ENCODE assay signal across 34 cellular contexts in genomic region chr4:168273838-168274237, GRCh38. TPM values are rescaled to one million over a fixed set of nuclear protein-coding genes. Genes with fewer than 3 reads are reported as not detected.
DNase-seq lines count a peak whose midpoint lies in the region; ATAC-seq and TF ChIP-seq lines count a peak whose summit lies in the region.
"Had no signal": no experiment of that assay in that cellular context is flagged by ENCODE, and none has a peak within 500 bp of the region (broad histone marks: within the 10 kb centered on the region; RNA-seq: fewer than 3 reads in every experiment).

No MANE protein-coding gene starts in this region.

- no peaks in the 10 kb centered on the region for H3K9me3 Mint-ChIP-seq in activated CD8-positive, alpha-beta T cell treated with anti-CD3 and anti-CD28 coated beads for 36 hours
- no peaks in the 10 kb centered on the region for H3K9me3 Mint-ChIP-seq in activated CD8-positive, alpha-beta T cell treated with anti-CD3 and anti-CD28 coated beads, Interleukin-2, amount 10 ng/mL, durations not matched to agents 7 days and 5 days (ENCODE audit: insufficient read depth)
- H3K9me3 Mint-ChIP-seq: activated naive CD8-positive, alpha-beta T cell treated with anti-CD3 and anti-CD28 coated beads, Interleukin-2, amount 50 U/mL, for 24 hours; activated T-cell treated with anti-CD3 and anti-CD28 coated beads, Interleukin-2, amount 50 U/mL, for 4 hours; natural killer cell; T-helper 1 cell treated with Interleukin-12 subunit alpha and Interleukin-12 subunit beta and Interleukin-4 antibody, amounts not matched to agents 30 μg/mL and 1 μg/mL, for 36 hours had no signal

- POLR2A ChIA-PET in activated CD8-positive, alpha-beta T cell treated with anti-CD3 and anti-CD28 coated beads for 36 hours (lab: Charles Lee): no interaction called here
- POLR2A ChIA-PET in activated CD8-positive, alpha-beta T cell treated with anti-CD3 and anti-CD28 coated beads, Interleukin-2, amount 10 ng/mL, durations not matched to agents 7 days and 5 days (lab: Charles Lee): interaction anchor here (1.7 kb wide), 1 partner anchor 45 kb away, joined by 6 read pairs; the partner anchor contains the start of gene DDX60

- H2BK120ac ChIP-seq in mesendoderm (ENCODE audit: low read depth, low read length): no peak overlapping the region

- H3K4ac ChIP-seq in mesendoderm (ENCODE audit: low read depth, low read length): no peak overlapping the region

- no CpG with 5 or more reads among the region's 9 CpGs for WGBS in mesendoderm (ENCODE audit: extremely low coverage, insufficient coverage, low lambda C conversion rate)

- H3K56ac ChIP-seq in mesendoderm (ENCODE audit: low read length): no peak overlapping the region

- in situ Hi-C loops in brain microvascular endothelial cell (cut with HindIII; ENCODE audit: low pct_ligation_motif_present, low sequenced_read_pairs): no loop called here

- H3K27ac ChIP-seq in brain microvascular endothelial cell: no peak overlapping the region
- no peak overlapping the region for H3K27ac ChIP-seq in mesendoderm (ENCODE audit: low read depth, low read length)
- H3K27ac ChIP-seq: A549, dorsolateral prefrontal cortex, esophagus squamous epithelium, heart right ventricle, lower lobe of right lung, prostate gland, SK-N-MC, stomach, uterus had no signal

- H3K79me2 ChIP-seq in mesendoderm (ENCODE audit: control insufficient read depth, insufficient read depth, low read length): no peaks in the 10 kb centered on the region

- no peak overlapping the region for H3K18ac ChIP-seq in mesendoderm (ENCODE audit: low read length)

- intact Hi-C loops in activated CD8-positive, alpha-beta T cell treated with anti-CD3 and anti-CD28 coated beads for 36 hours (cut with micrococcal nuclease): no loop called here

- no peak overlapping the region for H2AK5ac ChIP-seq in mesendoderm (ENCODE audit: low read length)

- H2BK5ac ChIP-seq in mesendoderm (ENCODE audit: low read length): no peak overlapping the region

- no peak overlapping the region for H3K9ac ChIP-seq in mesendoderm (ENCODE audit: low read length)

- H3K4me1 ChIP-seq in mesendoderm (ENCODE audit: control insufficient read depth, low read depth, low read length): no peaks in the 10 kb centered on the region
- H3K4me1 ChIP-seq: A549, esophagus squamous epithelium, lower lobe of right lung, prostate gland, stomach, uterus had no signal

- no peaks in the 10 kb centered on the region for H3K27me3 Mint-ChIP-seq in activated CD8-positive, alpha-beta T cell treated with anti-CD3 and anti-CD28 coated beads for 36 hours
- no peaks in the 10 kb centered on the region for H3K27me3 Mint-ChIP-seq in activated CD8-positive, alpha-beta T cell treated with anti-CD3 and anti-CD28 coated beads, Interleukin-2, amount 10 ng/mL, durations not matched to agents 7 days and 5 days (ENCODE audit: low read depth)
- H3K27me3 Mint-ChIP-seq: activated naive CD8-positive, alpha-beta T cell treated with anti-CD3 and anti-CD28 coated beads, Interleukin-2, amount 50 U/mL, for 24 hours; CD4-positive, CD25-positive, alpha-beta regulatory T cell had no signal

- CTCF ChIA-PET in activated CD8-positive, alpha-beta T cell treated with anti-CD3 and anti-CD28 coated beads for 36 hours (lab: Charles Lee): no interaction called here
- CTCF ChIA-PET in activated CD8-positive, alpha-beta T cell treated with anti-CD3 and anti-CD28 coated beads, Interleukin-2, amount 10 ng/mL, durations not matched to agents 7 days and 5 days (lab: Charles Lee): no interaction called here

- no peak for ATAC-seq in activated CD8-positive, alpha-beta T cell treated with anti-CD3 and anti-CD28 coated beads for 36 hours
- no peak for ATAC-seq in activated CD8-positive, alpha-beta T cell treated with anti-CD3 and anti-CD28 coated beads, Interleukin-2, amount 10 ng/mL, durations not matched to agents 7 days and 5 days
- no peak for ATAC-seq in GM19452 (IDR thresholded peaks at IDR 0.05; ENCODE audit: unreplicated experiment)
- ATAC-seq: A549; activated naive CD8-positive, alpha-beta T cell treated with anti-CD3 and anti-CD28 coated beads, Interleukin-2, amount 50 U/mL, for 24 hours; activated T-cell treated with anti-CD3 and anti-CD28 coated beads, Interleukin-2, amount 50 U/mL, for 4 hours; heart right ventricle; HepG2; lower lobe of right lung; natural killer cell; sciatic nerve had no signal

- H3K79me1 ChIP-seq in mesendoderm (ENCODE audit: low read length): no peaks in the 10 kb centered on the region

- no peak overlapping the region for H3K4me3 Mint-ChIP-seq in activated CD8-positive, alpha-beta T cell treated with anti-CD3 and anti-CD28 coated beads for 36 hours
- no peak overlapping the region for H3K4me3 Mint-ChIP-seq in activated CD8-positive, alpha-beta T cell treated with anti-CD3 and anti-CD28 coated beads, Interleukin-2, amount 10 ng/mL, durations not matched to agents 7 days and 5 days
- H3K4me3 Mint-ChIP-seq: activated naive CD8-positive, alpha-beta T cell treated with anti-CD3 and anti-CD28 coated beads, Interleukin-2, amount 50 U/mL, for 24 hours; activated T-cell treated with anti-CD3 and anti-CD28 coated beads, Interleukin-2, amount 50 U/mL, for 4 hours; CD4-positive, CD25-positive, alpha-beta regulatory T cell; natural killer cell; T-helper 1 cell treated with Interleukin-12 subunit alpha and Interleukin-12 subunit beta and Interleukin-4 antibody, amounts not matched to agents 30 μg/mL and 1 μg/mL, for 36 hours had no signal

- peaks cover 4% of the 10 kb centered on the region for H3K4me1 Mint-ChIP-seq in activated CD8-positive, alpha-beta T cell treated with anti-CD3 and anti-CD28 coated beads for 36 hours (ENCODE audit: low read depth)
- H3K4me1 Mint-ChIP-seq in activated CD8-positive, alpha-beta T cell treated with anti-CD3 and anti-CD28 coated beads, Interleukin-2, amount 10 ng/mL, durations not matched to agents 7 days and 5 days (ENCODE audit: low read depth): peaks cover 11% of the 10 kb centered on the region
- H3K4me1 Mint-ChIP-seq: natural killer cell had no signal

- H3K23ac ChIP-seq in mesendoderm (ENCODE audit: low read length): no peak overlapping the region

- no peaks in the 10 kb centered on the region for H3K27me3 ChIP-seq in brain microvascular endothelial cell (replicated peaks)
- no peaks in the 10 kb centered on the region for H3K27me3 ChIP-seq in mesendoderm (ENCODE audit: insufficient read depth, low read length, poor library complexity)
- H3K27me3 ChIP-seq: esophagus squamous epithelium, heart right ventricle, stomach, uterus had no signal

- H3K27ac Mint-ChIP-seq in activated CD8-positive, alpha-beta T cell treated with anti-CD3 and anti-CD28 coated beads for 36 hours: no peak overlapping the region
- H3K27ac Mint-ChIP-seq in activated CD8-positive, alpha-beta T cell treated with anti-CD3 and anti-CD28 coated beads, Interleukin-2, amount 10 ng/mL, durations not matched to agents 7 days and 5 days: no peak overlapping the region
- H3K27ac Mint-ChIP-seq: activated naive CD8-positive, alpha-beta T cell treated with anti-CD3 and anti-CD28 coated beads, Interleukin-2, amount 50 U/mL, for 24 hours; natural killer cell; T-helper 1 cell treated with Interleukin-12 subunit alpha and Interleukin-12 subunit beta and Interleukin-4 antibody, amounts not matched to agents 30 μg/mL and 1 μg/mL, for 36 hours had no signal

- no peak overlapping the region for H3K4me2 ChIP-seq in mesendoderm (ENCODE audit: low read length)
- H3K4me2 ChIP-seq: A549 had no signal

- H2BK15ac ChIP-seq in mesendoderm (replicated peaks; ENCODE audit: low read depth): no peak overlapping the region

- no peak overlapping the region for H3K4me3 ChIP-seq in brain microvascular endothelial cell (ENCODE audit: low read depth, low read length)
- no peak overlapping the region for H3K4me3 ChIP-seq in mesendoderm (ENCODE audit: low read length)
- H3K4me3 ChIP-seq: A549, dorsolateral prefrontal cortex, esophagus squamous epithelium, heart right ventricle, lower lobe of right lung, prostate gland, SK-N-MC, stomach, uterus had no signal

- H3K36me3 Mint-ChIP-seq in activated CD8-positive, alpha-beta T cell treated with anti-CD3 and anti-CD28 coated beads for 36 hours (ENCODE audit: low read depth): peaks cover 34% of the 10 kb centered on the region
- H3K36me3 Mint-ChIP-seq in activated CD8-positive, alpha-beta T cell treated with anti-CD3 and anti-CD28 coated beads, Interleukin-2, amount 10 ng/mL, durations not matched to agents 7 days and 5 days (ENCODE audit: low read depth): peaks cover 83% of the 10 kb centered on the region

- TF ChIP-seq CTCF in activated CD8-positive, alpha-beta T cell treated with anti-CD3 and anti-CD28 coated beads for 36 hours (IDR thresholded peaks at IDR 0.05): no peak
- TF ChIP-seq CTCF in brain microvascular endothelial cell (IDR thresholded peaks at IDR 0.05; ENCODE audit: low read depth, low read length, missing control alignments): no peak

- DNase-seq in activated CD8-positive, alpha-beta T cell treated with anti-CD3 and anti-CD28 coated beads for 36 hours: peak; percentile 5
- DNase-seq in activated CD8-positive, alpha-beta T cell treated with anti-CD3 and anti-CD28 coated beads, Interleukin-2, amount 10 ng/mL, durations not matched to agents 7 days and 5 days: no peak
- DNase-seq in M059J (ENCODE audit: low read depth) (peak; percentile 2), brain microvascular endothelial cell (peak; percentile 21), mesendoderm (peak; percentile 49), RKO (ENCODE audit: low spot score) (no peak), SKM-1 (lab: John Stamatoyannopoulos, UW; ENCODE audit: unreplicated experiment) (no peak)
- DNase-seq: activated CD4-positive, CD25-positive, alpha-beta regulatory T cell treated with anti-CD3 and anti-CD28 coated beads, Interleukin-2, amount 50 U/mL, for 72 hours; activated naive CD4-positive, alpha-beta T cell; activated naive CD8-positive, alpha-beta T cell treated with anti-CD3 and anti-CD28 coated beads, Interleukin-2, amount 50 U/mL, for 24 hours; activated T-cell treated with anti-CD3 and anti-CD28 coated beads, Interleukin-2, amount 50 U/mL, for 4 hours; CD4-positive, CD25-positive, alpha-beta regulatory T cell; DMS79 treated with DMSO at 0.1 percent for 48 hours; dorsolateral prefrontal cortex; esophagus squamous epithelium; foreskin melanocyte; heart right ventricle; Kasumi-1; lower lobe of right lung; natural killer cell; NCI-H146; NCI-H2107; NCI-H345; nucleus accumbens; stimulated activated CD4-positive, alpha-beta T cell treated with anti-CD3 and anti-CD28 coated beads, Interleukin-2, amount 100 ng/mL, for 48 hours; stomach; uterus had no signal

- no peaks in the 10 kb centered on the region for H3K36me3 ChIP-seq in brain microvascular endothelial cell (replicated peaks)
- H3K36me3 ChIP-seq in mesendoderm (ENCODE audit: control insufficient read depth, insufficient read depth, low read length): no peaks in the 10 kb centered on the region
- H3K36me3 ChIP-seq: prostate gland, uterus had no signal

- no peak overlapping the region for H4K5ac ChIP-seq in mesendoderm (ENCODE audit: low read length)

- no peak overlapping the region for H4K8ac ChIP-seq in mesendoderm (ENCODE audit: low read depth, low read length)

RNA-seq across cellular contexts. Expression of gene DDX60, which starts 44.7 kb away (rescaled TPM):
- total RNA-seq in activated CD8-positive, alpha-beta T cell treated with anti-CD3 and anti-CD28 coated beads for 36 hours: 10 to 100 TPM; 18.6 to 21.1 TPM
- 100 to 1,000 TPM; 111 to 115 TPM for total RNA-seq in activated CD8-positive, alpha-beta T cell treated with anti-CD3 and anti-CD28 coated beads, Interleukin-2, amount 10 ng/mL, durations not matched to agents 7 days and 5 days
- 37.4 and 43.9 TPM in 2 replicates for total RNA-seq in M059J (2014; rRNA removed; shearing (Covaris generic))
- polyA plus RNA-seq in mesendoderm (2013, experiment 1 of 2): 0.34 TPM
- polyA plus RNA-seq in mesendoderm (2013, experiment 2 of 2): 0.41 TPM
- polyA plus RNA-seq: HepG2 had no signal

Comparison
In these comparisons a context has a peak if more than half of its experiments do, and no peak if none do; other contexts are left out.
1. DNase-seq: peak in activated CD8-positive, alpha-beta T cell treated with anti-CD3 and anti-CD28 coated beads for 36 hours (single experiment), M059J (single experiment), brain microvascular endothelial cell (single experiment) and mesendoderm (single experiment); none in activated CD8-positive, alpha-beta T cell treated with anti-CD3 and anti-CD28 coated beads, Interleukin-2, amount 10 ng/mL, durations not matched to agents 7 days and 5 days (single experiment), RKO (single experiment) and SKM-1 (single experiment).